Comparison of ENCODE assay signal across 9 cellular contexts in genomic region chr12:14308516-14308915, GRCh38.
"Had no signal": no experiment of that assay in that cellular context is flagged by ENCODE, and none has a peak within 500 bp of the region (broad histone marks: within the 10 kb centered on the region; RNA-seq: fewer than 3 reads in every experiment).

No MANE protein-coding gene starts in this region.

- H3K4me3 Mint-ChIP-seq: HFFc6 had no signal

- H3K9me3 ChIP-seq: HAP-1 had no signal

- H3K27ac Mint-ChIP-seq: HFFc6 had no signal

- H3K27me3 Mint-ChIP-seq: IgD-negative memory B cell had no signal

- H3K27ac ChIP-seq: GM23248, HL-60 had no signal

- H3K9ac ChIP-seq: GM23248 had no signal

- H3K36me3 ChIP-seq: HAP-1 had no signal

- ATAC-seq: HCT116, HepG2 had no signal

- H3K4me3 ChIP-seq: GM23248, HAP-1 had no signal

- H2AFZ ChIP-seq: GM23248 had no signal

- DNase-seq: GM23248, GOT3, H7, HFFc6 had no signal

- H3K4me1 ChIP-seq: HAP-1 had no signal
